ENCODE assay signal across 20 cellular contexts in the genomic region with DNA sequence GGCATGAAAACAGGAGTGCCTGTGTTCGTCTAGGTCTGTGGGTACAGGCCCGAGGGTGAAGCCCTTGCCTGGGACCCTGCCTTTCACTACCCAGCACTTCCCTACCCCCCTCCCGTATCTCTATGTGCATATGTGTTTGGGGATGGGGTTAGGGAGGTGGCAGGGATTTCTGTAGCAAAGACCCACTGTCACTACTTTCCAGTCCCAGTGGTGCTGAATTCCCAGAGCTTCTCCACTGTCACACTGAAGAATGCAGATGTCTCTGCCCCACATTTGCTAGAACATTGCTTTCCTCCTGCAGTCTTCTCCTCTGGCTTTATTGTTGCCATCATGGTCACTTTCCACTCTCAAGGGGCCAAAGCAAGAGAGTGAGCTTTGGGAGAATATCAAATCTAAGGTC.
DNase-seq lines count a peak whose midpoint lies in the region; ATAC-seq and TF ChIP-seq lines count a peak whose summit lies in the region.
"Had no signal": no experiment of that assay in that cellular context is flagged by ENCODE, and none has a peak within 500 bp of the region (broad histone marks: within the 10 kb centered on the region; RNA-seq: fewer than 3 reads in every experiment).

No MANE protein-coding gene starts in this region.

- H3K36me3 ChIP-seq in liver (ENCODE audit: control insufficient read depth in 4 of 4, insufficient read depth in 3 of 4, low read depth in 1 of 4, low read length in 3 of 4) (no peaks in the 10 kb centered on the region), right lobe of liver (no peaks in the 10 kb centered on the region)
- H3K36me3 ChIP-seq: BE2C, HAP-1 had no signal

- H3K9me3 Mint-ChIP-seq in activated CD4-positive, alpha-beta T cell treated with anti-CD3 and anti-CD28 coated beads, Interleukin-2, amount 10 ng/mL, durations not matched to agents 24 days and 14 days, result no peaks in the 10 kb centered on the region

- TF ChIP-seq CTCF in liver (IDR thresholded peaks at IDR 0.05; ENCODE audit: low read depth, low read length, missing input control) (no peak), right lobe of liver (IDR thresholded peaks at IDR 0.05) (no peak)

- H3K9me3 ChIP-seq in liver (ENCODE audit: control insufficient read depth in 4 of 4, low read length in 3 of 4) (no peaks in the 10 kb centered on the region), right lobe of liver (no peaks in the 10 kb centered on the region)
- H3K9me3 ChIP-seq: BE2C, HAP-1 had no signal

- H3K27ac ChIP-seq in liver (ENCODE audit: low read depth in 1 of 2, low read length in 2 of 2), result no peak overlapping the region
- no peak overlapping the region for H3K27ac ChIP-seq in right lobe of liver

- H3K4me3 ChIP-seq in liver (ENCODE audit: low read depth in 1 of 3, low read length in 3 of 3) (no peak overlapping the region), right lobe of liver (no peak overlapping the region)
- H3K4me3 ChIP-seq: HAP-1 had no signal

- H3K27me3 Mint-ChIP-seq in activated CD4-positive, alpha-beta T cell treated with anti-CD3 and anti-CD28 coated beads, Interleukin-2, amount 10 ng/mL, durations not matched to agents 24 days and 14 days, result peaks cover 2% of the 10 kb centered on the region

- no peak for ATAC-seq in right lobe of liver
- peak; percentile 21 for ATAC-seq in esophagus mucosa
- no peak for ATAC-seq in HG02870 (IDR thresholded peaks at IDR 0.05; ENCODE audit: unreplicated experiment)

- intact Hi-C loops in right lobe of liver (cut with DNase I), result no loop called here
- intact Hi-C loops in activated CD4-positive, alpha-beta T cell treated with anti-CD3 and anti-CD28 coated beads, Interleukin-2, amount 10 ng/mL, durations not matched to agents 24 days and 14 days (cut with micrococcal nuclease), result no loop called here

- TF ChIP-seq POLR2A in right lobe of liver (IDR thresholded peaks at IDR 0.05), result no peak

- H3K27me3 ChIP-seq in liver (ENCODE audit: control insufficient read depth in 4 of 4, insufficient read depth in 4 of 4, low read length in 3 of 4) (no peaks in the 10 kb centered on the region), right lobe of liver (no peaks in the 10 kb centered on the region)
- H3K27me3 ChIP-seq: BE2C had no signal

- H3K9ac ChIP-seq in liver (ENCODE audit: low read depth in 1 of 2, low read length in 2 of 2), result no peak overlapping the region

- no peak overlapping the region for H3K27ac Mint-ChIP-seq in activated CD4-positive, alpha-beta T cell treated with anti-CD3 and anti-CD28 coated beads, Interleukin-2, amount 10 ng/mL, durations not matched to agents 24 days and 14 days
- H3K27ac Mint-ChIP-seq: CD4-positive, CD25-positive, alpha-beta regulatory T cell; CD8-positive, alpha-beta memory T cell; HFFc6 had no signal

- no peak overlapping the region for H3K4me3 Mint-ChIP-seq in activated CD4-positive, alpha-beta T cell treated with anti-CD3 and anti-CD28 coated beads, Interleukin-2, amount 10 ng/mL, durations not matched to agents 24 days and 14 days
- H3K4me3 Mint-ChIP-seq: CD4-positive, CD25-positive, alpha-beta regulatory T cell; CD8-positive, alpha-beta memory T cell; HFFc6 had no signal

- no peaks in the 10 kb centered on the region for H3K4me1 ChIP-seq in liver (ENCODE audit: control insufficient read depth in 4 of 4, insufficient read depth in 4 of 4, low read length in 3 of 4)
- H3K4me1 ChIP-seq in right lobe of liver, result no peaks in the 10 kb centered on the region
- H3K4me1 ChIP-seq: BE2C, HAP-1 had no signal

- no peaks in the 10 kb centered on the region for H3K36me3 Mint-ChIP-seq in activated CD4-positive, alpha-beta T cell treated with anti-CD3 and anti-CD28 coated beads, Interleukin-2, amount 10 ng/mL, durations not matched to agents 24 days and 14 days (ENCODE audit: low read depth)
- H3K36me3 Mint-ChIP-seq: CD4-positive, CD25-positive, alpha-beta regulatory T cell; CD8-positive, alpha-beta memory T cell had no signal

- WGBS in liver, result 74% methylated on average over 3 of the region's 3 CpGs
- 58% methylated on average over 2 of the region's 3 CpGs for WGBS in right lobe of liver (ENCODE audit: insufficient coverage, low coverage, low lambda C conversion rate, missing lambda C conversion rate)

- TF ChIP-seq RAD21 in liver (IDR thresholded peaks at IDR 0.05) (no peak), Ishikawa (IDR thresholded peaks at IDR 0.05; ENCODE audit: low read depth) (no peak)

- no peaks in the 10 kb centered on the region for H3K4me1 Mint-ChIP-seq in activated CD4-positive, alpha-beta T cell treated with anti-CD3 and anti-CD28 coated beads, Interleukin-2, amount 10 ng/mL, durations not matched to agents 24 days and 14 days
- H3K4me1 Mint-ChIP-seq: CD4-positive, CD25-positive, alpha-beta regulatory T cell; CD8-positive, alpha-beta memory T cell had no signal

- DNase-seq in right lobe of liver (no peak), DMS79 (lab: John Stamatoyannopoulos, UW) (no peak)
- DNase-seq in activated CD4-positive, alpha-beta T cell treated with anti-CD3 and anti-CD28 coated beads, Interleukin-2, amount 10 ng/mL, durations not matched to agents 24 days and 14 days, result no peak
- DNase-seq: ACHN; BE2C; C1 segment of cervical spinal cord; CD4-positive, CD25-positive, alpha-beta regulatory T cell; COR-L47; DMS79 treated with DMSO at 0.1 percent for 48 hours; GF-D8; HFFc6; IMR-90; Karpas-422; KBM-7 had no signal

- no peak for TF ChIP-seq EP300 in Ishikawa (IDR thresholded peaks at IDR 0.05; ENCODE audit: borderline replicate concordance)

TF ChIP-seq in liver, 16 proteins besides CTCF, POLR2A, EP300 and RAD21:
- TF ChIP-seq, protein P1, sequence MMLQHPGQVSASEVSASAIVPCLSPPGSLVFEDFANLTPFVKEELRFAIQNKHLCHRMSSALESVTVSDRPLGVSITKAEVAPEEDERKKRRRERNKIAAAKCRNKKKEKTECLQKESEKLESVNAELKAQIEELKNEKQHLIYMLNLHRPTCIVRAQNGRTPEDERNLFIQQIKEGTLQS (IDR thresholded peaks at IDR 0.05), result no peak
- TF ChIP-seq, protein P2, sequence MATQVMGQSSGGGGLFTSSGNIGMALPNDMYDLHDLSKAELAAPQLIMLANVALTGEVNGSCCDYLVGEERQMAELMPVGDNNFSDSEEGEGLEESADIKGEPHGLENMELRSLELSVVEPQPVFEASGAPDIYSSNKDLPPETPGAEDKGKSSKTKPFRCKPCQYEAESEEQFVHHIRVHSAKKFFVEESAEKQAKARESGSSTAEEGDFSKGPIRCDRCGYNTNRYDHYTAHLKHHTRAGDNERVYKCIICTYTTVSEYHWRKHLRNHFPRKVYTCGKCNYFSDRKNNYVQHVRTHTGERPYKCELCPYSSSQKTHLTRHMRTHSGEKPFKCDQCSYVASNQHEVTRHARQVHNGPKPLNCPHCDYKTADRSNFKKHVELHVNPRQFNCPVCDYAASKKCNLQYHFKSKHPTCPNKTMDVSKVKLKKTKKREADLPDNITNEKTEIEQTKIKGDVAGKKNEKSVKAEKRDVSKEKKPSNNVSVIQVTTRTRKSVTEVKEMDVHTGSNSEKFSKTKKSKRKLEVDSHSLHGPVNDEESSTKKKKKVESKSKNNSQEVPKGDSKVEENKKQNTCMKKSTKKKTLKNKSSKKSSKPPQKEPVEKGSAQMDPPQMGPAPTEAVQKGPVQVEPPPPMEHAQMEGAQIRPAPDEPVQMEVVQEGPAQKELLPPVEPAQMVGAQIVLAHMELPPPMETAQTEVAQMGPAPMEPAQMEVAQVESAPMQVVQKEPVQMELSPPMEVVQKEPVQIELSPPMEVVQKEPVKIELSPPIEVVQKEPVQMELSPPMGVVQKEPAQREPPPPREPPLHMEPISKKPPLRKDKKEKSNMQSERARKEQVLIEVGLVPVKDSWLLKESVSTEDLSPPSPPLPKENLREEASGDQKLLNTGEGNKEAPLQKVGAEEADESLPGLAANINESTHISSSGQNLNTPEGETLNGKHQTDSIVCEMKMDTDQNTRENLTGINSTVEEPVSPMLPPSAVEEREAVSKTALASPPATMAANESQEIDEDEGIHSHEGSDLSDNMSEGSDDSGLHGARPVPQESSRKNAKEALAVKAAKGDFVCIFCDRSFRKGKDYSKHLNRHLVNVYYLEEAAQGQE (IDR thresholded peaks at IDR 0.05), result peak; percentile 66

TF ChIP-seq in Ishikawa, 13 proteins besides CTCF, POLR2A, EP300 and RAD21 (continues in another document):
- TF ChIP-seq TAF1 (IDR thresholded peaks at IDR 0.05; ENCODE audit: low read depth) (no peak), NFIC (IDR thresholded peaks at IDR 0.05) (no peak), ZBTB7A (IDR thresholded peaks at IDR 0.05; ENCODE audit: low read depth) (no peak), CREB1 (IDR thresholded peaks at IDR 0.05; ENCODE audit: low read depth) (no peak), TCF12 (IDR thresholded peaks at IDR 0.05; ENCODE audit: low read depth) (no peak), YY1 (IDR thresholded peaks at IDR 0.05; ENCODE audit: low read depth) (no peak)
- TF ChIP-seq, protein P3, sequence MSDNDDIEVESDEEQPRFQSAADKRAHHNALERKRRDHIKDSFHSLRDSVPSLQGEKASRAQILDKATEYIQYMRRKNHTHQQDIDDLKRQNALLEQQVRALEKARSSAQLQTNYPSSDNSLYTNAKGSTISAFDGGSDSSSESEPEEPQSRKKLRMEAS (IDR thresholded peaks at IDR 0.05), result no peak
- TF ChIP-seq, protein P4, sequence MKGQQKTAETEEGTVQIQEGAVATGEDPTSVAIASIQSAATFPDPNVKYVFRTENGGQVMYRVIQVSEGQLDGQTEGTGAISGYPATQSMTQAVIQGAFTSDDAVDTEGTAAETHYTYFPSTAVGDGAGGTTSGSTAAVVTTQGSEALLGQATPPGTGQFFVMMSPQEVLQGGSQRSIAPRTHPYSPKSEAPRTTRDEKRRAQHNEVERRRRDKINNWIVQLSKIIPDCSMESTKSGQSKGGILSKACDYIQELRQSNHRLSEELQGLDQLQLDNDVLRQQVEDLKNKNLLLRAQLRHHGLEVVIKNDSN (IDR thresholded peaks at IDR 0.05), result no peak
